ENCODE assay signal across 8 cellular contexts in the genomic region with DNA sequence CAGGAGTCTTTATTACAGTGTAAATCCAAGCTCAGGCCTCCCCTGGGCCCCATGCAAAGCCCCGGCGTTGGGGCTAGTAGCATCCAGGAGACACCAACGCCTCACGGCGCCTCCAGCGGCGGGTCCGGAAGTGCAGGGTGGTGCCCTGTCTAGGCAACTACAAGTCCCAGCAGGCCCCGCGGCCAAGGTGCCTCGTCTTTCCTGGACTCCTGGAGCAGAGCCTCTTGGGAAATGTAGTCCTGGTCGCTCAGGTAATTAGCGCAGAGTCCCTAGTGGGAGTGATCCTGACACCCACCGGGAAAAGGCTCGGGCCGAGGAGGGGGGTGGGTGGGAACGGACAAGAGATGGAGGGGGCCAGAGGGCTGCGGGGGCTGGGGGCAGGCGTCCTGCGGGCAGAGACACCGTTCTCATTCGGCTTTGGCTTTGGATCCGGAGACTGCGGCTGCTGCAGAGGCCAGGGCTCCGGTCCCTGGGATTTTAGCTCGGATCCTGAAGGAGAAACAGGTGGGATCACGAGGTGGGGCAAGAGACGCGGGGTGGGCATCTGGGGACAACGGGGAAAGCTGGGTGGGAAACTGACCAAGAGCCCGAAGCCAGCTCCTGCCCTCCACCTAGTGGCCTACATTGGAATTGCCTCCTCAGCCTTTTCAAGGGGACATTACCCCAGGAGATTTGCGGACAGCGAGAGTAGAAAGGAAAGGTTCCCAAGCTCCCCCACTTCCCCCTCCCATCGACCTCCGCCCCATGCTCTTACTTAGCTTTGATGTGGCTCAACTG. TPM values are rescaled to one million over a fixed set of nuclear protein-coding genes. Genes with fewer than 3 reads are reported as not detected.
DNase-seq lines count a peak whose midpoint lies in the region; ATAC-seq, FAIRE-seq and TF ChIP-seq lines count a peak whose summit lies in the region.

No MANE protein-coding gene starts in this region.

- ATAC-seq in GM18870 (IDR thresholded peaks at IDR 0.05; ENCODE audit: unreplicated experiment) (peak; percentile 67), HG03108 (IDR thresholded peaks at IDR 0.05; ENCODE audit: unreplicated experiment) (peak; percentile 94)

- no peak for TF ChIP-seq POLR2A in spleen (IDR thresholded peaks at IDR 0.05)

- intact Hi-C loops in spleen (cut with DNase I; ENCODE audit: low total_unique reads), result no loop called here

- TF ChIP-seq CTCF in AG04450 (IDR thresholded peaks at IDR 0.05; ENCODE audit: low read depth, low read length), result peak; percentile 92
- TF ChIP-seq CTCF in WERI-Rb-1 (IDR thresholded peaks at IDR 0.05; ENCODE audit: low read depth, low read length), result peak; percentile 87
- peak; percentile 96 for TF ChIP-seq CTCF in bronchial epithelial cell (IDR thresholded peaks at IDR 0.05; ENCODE audit: insufficient read depth, low read length, severe bottlenecking)
- TF ChIP-seq CTCF in spleen (IDR thresholded peaks at IDR 0.05 in 8 of 11, conservative IDR thresholded peaks at IDR 0.05 in 3 of 11), result peak; percentile 77 to 88 (median 83)

- peak overlapping the region; percentile 81 for H3K4me3 ChIP-seq in AG04450 (ENCODE audit: low read depth, low read length)
- H3K4me3 ChIP-seq in WERI-Rb-1 (ENCODE audit: low read depth, low read length), result peak overlapping the region; percentile 46
- peak overlapping the region; percentile 65 for H3K4me3 ChIP-seq in bronchial epithelial cell (ENCODE audit: low read depth, low read length)
- H3K4me3 ChIP-seq in spleen, result peak overlapping the region; percentile 45 to 88 (median 72)

- DNase-seq in AG04450 (ENCODE audit: low read depth, low spot score) (peak; percentile 89), NCI-H2196 (lab: John Stamatoyannopoulos, UW; ENCODE audit: unreplicated experiment) (peak; percentile 97), WERI-Rb-1 (peak; percentile 98), bronchial epithelial cell (ENCODE audit: low read depth) (peak; percentile 83), inferior parietal cortex (ENCODE audit: extremely low spot score) (peak; percentile 97), spleen (peak; percentile 99)

- POLR2A ChIA-PET in AG04450 (lab: Yijun Ruan, JAX), result interaction anchor here (0.7 to 1.7 kb wide), 3 partner anchors 9 to 46 kb away, joined by 3 to 10 read pairs (median 7); a partner anchor contains a TSS

- H3K27me3 ChIP-seq in AG04450 (ENCODE audit: control insufficient read depth, insufficient read depth, low read length), result no peaks in the 10 kb centered on the region
- no peaks in the 10 kb centered on the region for H3K27me3 ChIP-seq in WERI-Rb-1 (ENCODE audit: insufficient read depth, low read depth, severe bottlenecking)
- H3K27me3 ChIP-seq in bronchial epithelial cell (ENCODE audit: control insufficient read depth, insufficient read depth, low read length), result no peaks in the 10 kb centered on the region
- H3K27me3 ChIP-seq in spleen (replicated peaks in 1 of 7), result no peaks in the 10 kb centered on the region

- WGBS in spleen, 5 donors, result 0 to 3% (median 0%) methylated on average over 23 to 35 of the region's 35 CpGs

- no peaks in the 10 kb centered on the region for H3K9me3 ChIP-seq in AG04450 (ENCODE audit: control insufficient read depth, insufficient read depth, low read length)
- peaks cover 3% of the 10 kb centered on the region for H3K9me3 ChIP-seq in WERI-Rb-1 (ENCODE audit: severe bottlenecking)
- no peaks in the 10 kb centered on the region for H3K9me3 ChIP-seq in spleen

- H3K4me1 ChIP-seq in spleen, result peaks cover 0 to 18% (median 11%) of the 10 kb centered on the region in 6 donors

- FAIRE-seq in bronchial epithelial cell (lab: Jason Lieb, UNC), result no peak

- CTCF ChIA-PET in AG04450 (lab: Charles Lee), result interaction anchor here (0.5 to 3.7 kb wide), 43 partner anchors 8 to 1654 kb away, joined by 3 to 54 read pairs (median 4); a partner anchor contains a TSS

- H3K27ac ChIP-seq in AG04450 (ENCODE audit: low read depth, low read length) (no peak overlapping the region), WERI-Rb-1 (peak overlapping the region; percentile 62), spleen (peak overlapping the region in 7 of 8 donors; percentile 42 to 88 (median 76))

- H3K36me3 ChIP-seq in WERI-Rb-1, result peaks cover 20% of the 10 kb centered on the region
- no peaks in the 10 kb centered on the region for H3K36me3 ChIP-seq in bronchial epithelial cell (ENCODE audit: control insufficient read depth, insufficient read depth, low read length)
- H3K36me3 ChIP-seq in spleen, result peaks cover 0 to 5% (median 0%) of the 10 kb centered on the region in 6 donors

RNA-seq across cellular contexts. Expression of a gene that starts 11.4 kb away (rescaled TPM):
- 13.6 and 15.5 TPM in 2 replicates for polyA plus RNA-seq in AG04450 (2011; rRNA removed)
- polyA minus RNA-seq in AG04450 (2011; rRNA and poly(A)+ RNA removed), result 9.9 and 17.8 TPM in 2 replicates
- 2.1 and 2.9 TPM in 2 replicates for total RNA-seq in bronchial epithelial cell
- 10 to 100 TPM in 6 of 7 donors, 1 to 10 TPM in 1; 9.2 to 22.6 (median 15.1) TPM for total RNA-seq in spleen
- 1 to 10 TPM; 4.9 to 7.9 (median 7.6) TPM for polyA plus RNA-seq in spleen

RNA-seq across cellular contexts. Expression of a gene that starts 12.8 kb away (rescaled TPM):
- polyA plus RNA-seq in AG04450 (2011; rRNA removed), result 1.5 and 1.8 TPM in 2 replicates
- polyA minus RNA-seq in AG04450 (2011; rRNA and poly(A)+ RNA removed), result not detected in 2 replicates
- 1.4 and 1.6 TPM in 2 replicates for total RNA-seq in bronchial epithelial cell
- total RNA-seq in spleen, result 10 to 100 TPM in 2 of 7 donors, 1 to 10 TPM in 5; 6.3 to 21.4 (median 9.6) TPM
- polyA plus RNA-seq in spleen, result 10 to 100 TPM in 2 of 3 donors, 1 to 10 TPM in 1; 9.5 to 13.4 (median 10.7) TPM

RNA-seq across cellular contexts. Expression of a gene that starts 17.7 kb away (rescaled TPM):
- polyA plus RNA-seq in AG04450 (2011; rRNA removed) (1.3 and 1.7 TPM in 2 replicates), spleen (1 to 10 TPM in 2 of 3 donors, under 1 TPM in 1; 0.42 to 2.2 (median 1.3) TPM)
- 12.2 and 19.2 TPM in 2 replicates for polyA minus RNA-seq in AG04450 (2011; rRNA and poly(A)+ RNA removed)
- total RNA-seq in bronchial epithelial cell (3.6 and 4.2 TPM in 2 replicates), spleen (10 to 100 TPM in 2 of 7 donors, 1 to 10 TPM in 4, under 1 TPM in 1; 0.92 to 41.7 (median 1.6) TPM)

RNA-seq across cellular contexts. Expression of a gene that starts 21.8 kb away (rescaled TPM):
- polyA plus RNA-seq in AG04450 (2011; rRNA removed), result 49.6 and 60.8 TPM in 2 replicates
- polyA minus RNA-seq in AG04450 (2011; rRNA and poly(A)+ RNA removed), result 55.6 and 60.8 TPM in 2 replicates
- 59.0 and 86.0 TPM in 2 replicates for total RNA-seq in bronchial epithelial cell
- 100 to 1,000 TPM; 146 to 386 (median 221) TPM for total RNA-seq in spleen
- 100 to 1,000 TPM; 154 to 210 (median 161) TPM for polyA plus RNA-seq in spleen
